8 cellular contexts compared by ENCODE assay signal in genomic region chr2:10124538-10125045, GRCh38. TPM values are rescaled to one million over a fixed set of nuclear protein-coding genes. Genes with fewer than 3 reads are reported as not detected.
DNase-seq lines count a peak whose midpoint lies in the region; ATAC-seq and TF ChIP-seq lines count a peak whose summit lies in the region.

No MANE protein-coding gene starts in this region.

- no peaks in the 10 kb centered on the region for H4K20me1 ChIP-seq in fibroblast of lung (ENCODE audit: control insufficient read depth, extremely low read depth, insufficient read depth, low read length)

- H3K27ac ChIP-seq in C4-2B (peak overlapping the region; percentile 96; the same call in 1 of the 2 replicates), VCaP (no peak overlapping the region), fibroblast of lung (ENCODE audit: insufficient read depth, low read length) (peak overlapping the region; percentile 93), parathyroid adenoma (no peak overlapping the region)

- H3K9ac ChIP-seq in fibroblast of lung (ENCODE audit: insufficient read depth, low read length), result no peak overlapping the region
- H3K9ac ChIP-seq in parathyroid adenoma, result no peak overlapping the region

- H3K27me3 ChIP-seq in fibroblast of lung (ENCODE audit: control insufficient read depth, insufficient read depth, low read length), result no peaks in the 10 kb centered on the region
- peaks cover 2% of the 10 kb centered on the region for H3K27me3 ChIP-seq in parathyroid adenoma (ENCODE audit: control insufficient read depth, insufficient read depth, low read length)

- H3K36me3 ChIP-seq in fibroblast of lung (ENCODE audit: control insufficient read depth, insufficient read depth, low read length), result peaks cover 3% of the 10 kb centered on the region
- H3K36me3 ChIP-seq in parathyroid adenoma (ENCODE audit: control insufficient read depth, insufficient read depth, low read length), result no peaks in the 10 kb centered on the region

- TF ChIP-seq CTCF in C4-2B (conservative IDR thresholded peaks at IDR 0.05), result peak; percentile 81
- peak; percentile 71 for TF ChIP-seq CTCF in VCaP (conservative IDR thresholded peaks at IDR 0.05)
- peak; percentile 54 to 56 for TF ChIP-seq CTCF in fibroblast of lung (conservative IDR thresholded peaks at IDR 0.05 in 1 of 2, IDR thresholded peaks at IDR 0.05 in 1 of 2; ENCODE audit: low read depth in 1 of 2, low read length in 2 of 2)
- TF ChIP-seq CTCF in parathyroid adenoma (IDR thresholded peaks at IDR 0.05), result peak; percentile 70

- no peak overlapping the region for H2AFZ ChIP-seq in fibroblast of lung (ENCODE audit: low read length)
- H2AFZ ChIP-seq in parathyroid adenoma, result no peak overlapping the region

- H3K4me3 ChIP-seq in fibroblast of lung (replicated peaks in 1 of 4; ENCODE audit: control extremely low read depth in 1 of 4, insufficient read depth in 1 of 4, low read depth in 3 of 4, low read length in 4 of 4) (peak overlapping the region in 3 of 4 experiments; percentile 70 to 89 (median 77)), parathyroid adenoma (ENCODE audit: low read depth, low read length) (no peak overlapping the region)

- peaks cover 12% of the 10 kb centered on the region for H3K4me1 ChIP-seq in fibroblast of lung (ENCODE audit: control insufficient read depth, extremely low read depth, insufficient read depth, low read length)
- H3K4me1 ChIP-seq in parathyroid adenoma, result peaks cover 10% of the 10 kb centered on the region

- H3K79me2 ChIP-seq in fibroblast of lung (ENCODE audit: control insufficient read depth, insufficient read depth, low read length) (peaks cover 25% of the 10 kb centered on the region), parathyroid adenoma (no peaks in the 10 kb centered on the region)

- TF ChIP-seq POLR2A in GM19099 (IDR thresholded peaks at IDR 0.05; ENCODE audit: extremely low read depth, insufficient read length, low read depth), result peak; percentile 19

- H3K4me2 ChIP-seq in fibroblast of lung (ENCODE audit: extremely low read depth, insufficient read depth, low read length) (peak overlapping the region; percentile 97), parathyroid adenoma (ENCODE audit: low read length) (no peak overlapping the region)

- ATAC-seq in HG02981 (IDR thresholded peaks at IDR 0.05; ENCODE audit: unreplicated experiment), result no peak

- DNase-seq in NCI-H2227 treated with DMSO at 0.1 percent for 48 hours (lab: John Stamatoyannopoulos, UW) (peak; percentile 80), fibroblast of lung (ENCODE audit: low read depth in 2 of 2) (peak; percentile 80 to 87)
- no peak for DNase-seq in stimulated activated CD8-positive, alpha-beta memory T cell treated with anti-CD3 and anti-CD28 coated beads, Interleukin-4, amount 100 ng/mL, for 48 hours

- no peaks in the 10 kb centered on the region for H3K9me3 ChIP-seq in fibroblast of lung (ENCODE audit: control insufficient read depth, insufficient read depth, low read depth, low read length)
- no peaks in the 10 kb centered on the region for H3K9me3 ChIP-seq in parathyroid adenoma (ENCODE audit: control insufficient read depth, low read length)

RNA-seq across cellular contexts. Expression of gene RRM2, which starts 2.1 kb away (rescaled TPM):
- 1.5 and 6.1 TPM in 2 replicates for total RNA-seq in fibroblast of lung
- polyA plus RNA-seq in fibroblast of lung, result 36.3 and 119 TPM in 2 replicates
- 25.6 and 115 TPM in 2 replicates for polyA plus RNA-seq in fibroblast of lung (2012)
- 7.6 and 36.1 TPM in 2 replicates for polyA minus RNA-seq in fibroblast of lung (ENCODE audit: low replicate concordance)

RNA-seq across cellular contexts. Expression of gene CYS1, which starts 44.4 kb away (rescaled TPM):
- 1.5 and 5.1 TPM in 2 replicates for total RNA-seq in fibroblast of lung
- 0.31 and 0.37 TPM in 2 replicates for polyA plus RNA-seq in fibroblast of lung
- polyA plus RNA-seq in fibroblast of lung (2012), result 0.65 and 0.92 TPM in 2 replicates
- 0.39 TPM in 1 of 2 replicates, not detected in the other for polyA minus RNA-seq in fibroblast of lung (ENCODE audit: low replicate concordance)

Comparison
In these comparisons a context has a peak if more than half of its experiments do, and no peak if none do; other contexts are left out.
1. H3K27ac ChIP-seq: peak in C4-2B (single experiment) and fibroblast of lung (single experiment); none in VCaP (single experiment) and parathyroid adenoma (single experiment).
2. Peak in every context shown above with its lines, with median percentiles within 50 percentile points of each other: CTCF ChIP-seq.